Comparison of ENCODE assay signal across 8 cellular contexts in genomic region chr14:70972107-70972976, GRCh38.
DNase-seq lines count a peak whose midpoint lies in the region; ATAC-seq and TF ChIP-seq lines count a peak whose summit lies in the region.

No MANE protein-coding gene starts in this region.

- peaks cover 7 to 22% (median 21%) of the 10 kb centered on the region in 3 donors for H3K36me3 Mint-ChIP-seq in immature natural killer cell

- peaks cover 17 to 40% of the 10 kb centered on the region in 2 donors for H3K4me1 Mint-ChIP-seq in immature natural killer cell

- no peak overlapping the region for H3K27ac ChIP-seq in VCaP

- H3K9me3 Mint-ChIP-seq in immature natural killer cell: no peaks in the 10 kb centered on the region

- no peaks in the 10 kb centered on the region for H3K27me3 Mint-ChIP-seq in immature natural killer cell (ENCODE audit: low read depth in 3 of 3)

- no peak overlapping the region for H3K4me3 Mint-ChIP-seq in immature natural killer cell

- DNase-seq in AG08395 (ENCODE audit: low spot score): peak; percentile 65
- DNase-seq in NCI-H2227 (lab: John Stamatoyannopoulos, UW; ENCODE audit: unreplicated experiment): peak; percentile 86
- peak; percentile 57 for DNase-seq in brain pericyte (ENCODE audit: low read depth, low spot score)
- DNase-seq in immature natural killer cell: peak; percentile 68 to 76 (median 73)
- peak; percentile 59 to 62 for DNase-seq in stimulated activated CD4-positive, alpha-beta T cell treated with anti-CD3 and anti-CD28 coated beads, Interleukin-15, amount 100 ng/mL, for 1 hour (ENCODE audit: low read depth in 1 of 2, low spot score in 1 of 2)

- TF ChIP-seq CTCF in VCaP (conservative IDR thresholded peaks at IDR 0.05): peak; percentile 93

- peak overlapping the region in 5 of 6 donors; percentile 8 to 72 (median 60) for H3K27ac Mint-ChIP-seq in immature natural killer cell

- peak; percentile 55 for ATAC-seq in GM21576 (IDR thresholded peaks at IDR 0.05; ENCODE audit: unreplicated experiment)
- ATAC-seq in HG02763 (IDR thresholded peaks at IDR 0.05; ENCODE audit: unreplicated experiment): no peak
